14 cellular contexts compared by ENCODE assay signal in genomic region chr3:9403463-9403862, GRCh38. TPM values are rescaled to one million over a fixed set of nuclear protein-coding genes. Genes with fewer than 3 reads are reported as not detected.
A peak's percentile ranks its signal among the peaks of the same experiment; 100 is the strongest.
DNase-seq lines count a peak whose midpoint lies in the region; ATAC-seq and TF ChIP-seq lines count a peak whose summit lies in the region.
"Had no signal": no experiment of that assay in that cellular context is flagged by ENCODE, and none has a peak within 500 bp of the region (broad histone marks: within the 10 kb centered on the region; RNA-seq: fewer than 3 reads in every experiment).

No MANE protein-coding gene starts in this region.

- H3K79me2 ChIP-seq in SK-N-SH (ENCODE audit: insufficient read depth) (peaks cover 100% of the 10 kb centered on the region), SU-DHL-6 (ENCODE audit: insufficient read depth, low read length) (peaks cover 100% of the 10 kb centered on the region)

- H3K27me3 ChIP-seq in SK-N-SH (ENCODE audit: insufficient read depth) (no peaks in the 10 kb centered on the region), SU-DHL-6 (ENCODE audit: low read length) (no peaks in the 10 kb centered on the region), iPS-15b (ENCODE audit: control insufficient read depth, insufficient read depth, low read length) (no peaks in the 10 kb centered on the region), subcutaneous abdominal adipose tissue (ENCODE audit: control insufficient read depth in 5 of 5, insufficient read depth in 4 of 5, low read length in 5 of 5) (no peaks in the 10 kb centered on the region), gastroesophageal sphincter (no peaks in the 10 kb centered on the region)
- H3K27me3 ChIP-seq: heart right ventricle, neutrophil had no signal

- POLR2A ChIA-PET in SK-N-SH (lab: Yijun Ruan, JAX): no interaction called here
- POLR2A ChIA-PET in activated CD4-positive, alpha-beta memory T cell treated with anti-CD3 and anti-CD28 coated beads for 36 hours (lab: Charles Lee): no interaction called here

- 0 out of 2 replicates have a peak overlapping the region, but pooled peaks have one; percentile 94 for H3K4me2 ChIP-seq in SK-N-SH
- peak overlapping the region; percentile 89 for H3K4me2 ChIP-seq in SU-DHL-6 (ENCODE audit: low read depth, low read length, poor library complexity, severe bottlenecking)

- H3K27ac ChIP-seq in SK-N-SH (ENCODE audit: low read depth in 2 of 2, low read length in 1 of 2): no peak overlapping the region; a peak in 1 of 4 replicates
- no peak overlapping the region; the same call in 1 of the 2 replicates for H3K27ac ChIP-seq in SU-DHL-6 (ENCODE audit: low read depth, low read length)
- peak overlapping the region; percentile 99 for H3K27ac ChIP-seq in subcutaneous abdominal adipose tissue (ENCODE audit: low read depth, low read length)
- peak overlapping the region in 1 of 4 donors; percentile 99 for H3K27ac ChIP-seq in gastroesophageal sphincter

- no peak for DNase-seq in SK-N-SH
- DNase-seq in stimulated activated naive CD8-positive, alpha-beta T cell treated with anti-CD3 and anti-CD28 coated beads, Interleukin-15, amount 100 ng/mL, for 72 hours: no peak
- DNase-seq in activated CD4-positive, alpha-beta memory T cell treated with anti-CD3 and anti-CD28 coated beads for 36 hours: no peak
- DNase-seq: activated CD4-positive, alpha-beta T cell treated with anti-CD3 and anti-CD28 coated beads, Interleukin-2, amount 50 U/mL, for 48 hours; effector memory CD8-positive, alpha-beta T cell had no signal

- no peak for TF ChIP-seq POLR2A in gastroesophageal sphincter (IDR thresholded peaks at IDR 0.05)

- no peak overlapping the region for H3K27ac Mint-ChIP-seq in stimulated activated naive CD8-positive, alpha-beta T cell treated with anti-CD3 and anti-CD28 coated beads, Interleukin-15, amount 100 ng/mL, for 72 hours
- H3K27ac Mint-ChIP-seq in activated CD4-positive, alpha-beta memory T cell treated with anti-CD3 and anti-CD28 coated beads for 36 hours: no peak overlapping the region
- H3K27ac Mint-ChIP-seq: T-helper 2 cell treated with Interferon-gamma antibody and Interleukin-4, amounts not matched to agents 5 μg/mL and 100 μg/mL, for 36 hours had no signal

- H3K36me3 ChIP-seq in SK-N-SH (replicated peaks in 1 of 2; ENCODE audit: control insufficient read depth in 1 of 2, insufficient read depth in 2 of 2, low read length in 1 of 2) (peaks cover 2% of the 10 kb centered on the region in 2 experiments), SU-DHL-6 (ENCODE audit: low read length) (no peaks in the 10 kb centered on the region), iPS-15b (ENCODE audit: control insufficient read depth, insufficient read depth, low read length) (no peaks in the 10 kb centered on the region), subcutaneous abdominal adipose tissue (ENCODE audit: control insufficient read depth in 5 of 5, insufficient read depth in 5 of 5, low read length in 5 of 5) (no peaks in the 10 kb centered on the region), gastroesophageal sphincter (no peaks in the 10 kb centered on the region)
- H3K36me3 ChIP-seq: heart right ventricle, neutrophil had no signal

- no peak overlapping the region for H2AFZ ChIP-seq in SK-N-SH (ENCODE audit: low read depth)
- no peak overlapping the region for H2AFZ ChIP-seq in SU-DHL-6 (ENCODE audit: low read depth, low read length, severe bottlenecking)

- H3K9me3 ChIP-seq in SK-N-SH (no peaks in the 10 kb centered on the region), SU-DHL-6 (ENCODE audit: insufficient read depth, low read length) (no peaks in the 10 kb centered on the region), iPS-15b (ENCODE audit: control insufficient read depth, insufficient read depth, low read length) (no peaks in the 10 kb centered on the region), subcutaneous abdominal adipose tissue (ENCODE audit: control insufficient read depth in 5 of 5, low read length in 5 of 5) (no peaks in the 10 kb centered on the region), gastroesophageal sphincter (no peaks in the 10 kb centered on the region)
- H3K9me3 ChIP-seq: heart right ventricle, neutrophil had no signal

- ATAC-seq in SK-N-SH treated with all-trans-retinoic acid at 6 μM for 48 hours (no peak), gastroesophageal sphincter (no peak)
- no peak for ATAC-seq in stimulated activated naive CD8-positive, alpha-beta T cell treated with anti-CD3 and anti-CD28 coated beads, Interleukin-15, amount 100 ng/mL, for 72 hours
- ATAC-seq: effector memory CD8-positive, alpha-beta T cell; heart right ventricle had no signal

- no peak for TF ChIP-seq CTCF in SK-N-SH (IDR thresholded peaks at IDR 0.05)
- TF ChIP-seq CTCF in SU-DHL-6 (IDR thresholded peaks at IDR 0.05; ENCODE audit: insufficient read depth, low read length, poor library complexity, severe bottlenecking): no peak
- no peak for TF ChIP-seq CTCF in gastroesophageal sphincter (IDR thresholded peaks at IDR 0.05)

- peaks cover 100% of the 10 kb centered on the region for H4K20me1 ChIP-seq in SK-N-SH (ENCODE audit: insufficient read depth)
- peaks cover 84% of the 10 kb centered on the region for H4K20me1 ChIP-seq in SU-DHL-6 (ENCODE audit: low read depth, low read length)

- peaks cover 65% of the 10 kb centered on the region for H3K4me1 Mint-ChIP-seq in stimulated activated naive CD8-positive, alpha-beta T cell treated with anti-CD3 and anti-CD28 coated beads, Interleukin-15, amount 100 ng/mL, for 72 hours
- H3K4me1 Mint-ChIP-seq in activated CD4-positive, alpha-beta memory T cell treated with anti-CD3 and anti-CD28 coated beads for 36 hours (ENCODE audit: low read depth): peaks cover 69% of the 10 kb centered on the region

- no peak overlapping the region for H3K4me3 Mint-ChIP-seq in stimulated activated naive CD8-positive, alpha-beta T cell treated with anti-CD3 and anti-CD28 coated beads, Interleukin-15, amount 100 ng/mL, for 72 hours
- no peak overlapping the region for H3K4me3 Mint-ChIP-seq in activated CD4-positive, alpha-beta memory T cell treated with anti-CD3 and anti-CD28 coated beads for 36 hours

- 0 out of 4 replicates have a peak overlapping the region, but pooled peaks of 1 of the 2 experiments have one; percentile 18 for H3K4me3 ChIP-seq in SK-N-SH (ENCODE audit: low read depth in 2 of 2, low read length in 1 of 2)
- no peak overlapping the region for H3K4me3 ChIP-seq in SU-DHL-6 (ENCODE audit: insufficient read depth, low read length, poor library complexity, severe bottlenecking)
- H3K4me3 ChIP-seq in iPS-15b (ENCODE audit: low read depth, low read length): peak overlapping the region; percentile 54
- no peak overlapping the region for H3K4me3 ChIP-seq in subcutaneous abdominal adipose tissue (ENCODE audit: low read depth in 1 of 5, low read length in 5 of 5)
- no peak overlapping the region for H3K4me3 ChIP-seq in gastroesophageal sphincter

- no peak for TF ChIP-seq RAD21 in SK-N-SH (IDR thresholded peaks at IDR 0.05; ENCODE audit: low read length)

- TF ChIP-seq EP300 in SK-N-SH (IDR thresholded peaks at IDR 0.05; ENCODE audit: borderline replicate concordance in 1 of 2, low read depth in 1 of 2, low read length in 1 of 2): no peak
- no peak for TF ChIP-seq EP300 in gastroesophageal sphincter (IDR thresholded peaks at IDR 0.05)

- H3F3A ChIP-seq in SK-N-SH (replicated peaks; ENCODE audit: insufficient read depth): peaks cover 45% of the 10 kb centered on the region
- no peaks in the 10 kb centered on the region; the same call in 1 of the 2 replicates for H3F3A ChIP-seq in SU-DHL-6 (ENCODE audit: insufficient read depth)

- H3K4me1 ChIP-seq in SK-N-SH (ENCODE audit: control insufficient read depth in 1 of 2, insufficient read depth in 2 of 2, low read depth in 1 of 2, low read length in 1 of 2) (peaks cover 45 to 60% of the 10 kb centered on the region in 2 experiments), iPS-15b (ENCODE audit: control insufficient read depth, insufficient read depth, low read length) (peaks cover 21% of the 10 kb centered on the region), subcutaneous abdominal adipose tissue (ENCODE audit: control insufficient read depth in 5 of 5, insufficient read depth in 5 of 5, low read length in 5 of 5) (peaks cover 5 to 85% (median 83%) of the 10 kb centered on the region in 5 donors), gastroesophageal sphincter (peaks cover 42 to 97% (median 52%) of the 10 kb centered on the region in 3 donors)

- H3K36me3 Mint-ChIP-seq in activated CD4-positive, alpha-beta memory T cell treated with anti-CD3 and anti-CD28 coated beads for 36 hours: peaks cover 11% of the 10 kb centered on the region

- no peaks in the 10 kb centered on the region for H3K27me3 Mint-ChIP-seq in stimulated activated naive CD8-positive, alpha-beta T cell treated with anti-CD3 and anti-CD28 coated beads, Interleukin-15, amount 100 ng/mL, for 72 hours
- H3K27me3 Mint-ChIP-seq in activated CD4-positive, alpha-beta memory T cell treated with anti-CD3 and anti-CD28 coated beads for 36 hours: no peaks in the 10 kb centered on the region
- H3K27me3 Mint-ChIP-seq: effector memory CD8-positive, alpha-beta T cell had no signal

- CTCF ChIA-PET in SK-N-SH (lab: Yijun Ruan, JAX): interaction anchor here (0.6 to 3.2 kb wide), 4 partner anchors 11 to 100 kb away, joined by 3 to 26 read pairs (median 4); no protein-coding TSS in a partner anchor
- CTCF ChIA-PET in activated CD4-positive, alpha-beta memory T cell treated with anti-CD3 and anti-CD28 coated beads for 36 hours (lab: Charles Lee): interaction anchor here (1.1 to 1.7 kb wide), 3 partner anchors 19 to 100 kb away, joined by 3 to 5 read pairs (median 3); no protein-coding TSS in a partner anchor

- H3K9ac ChIP-seq in SK-N-SH (no peak overlapping the region), SU-DHL-6 (ENCODE audit: low read length) (no peak overlapping the region), iPS-15b (ENCODE audit: low read depth, low read length) (no peak overlapping the region), subcutaneous abdominal adipose tissue (ENCODE audit: low read length in 5 of 5) (peak overlapping the region in 1 of 5 donors; percentile 51)

- intact Hi-C loops in activated CD4-positive, alpha-beta memory T cell treated with anti-CD3 and anti-CD28 coated beads for 36 hours (cut with micrococcal nuclease): no loop called here

- WGBS in SK-N-SH (ENCODE audit: low lambda C conversion rate): 82% methylated on average over 2 of the region's 2 CpGs
- WGBS in gastroesophageal sphincter (ENCODE audit: low coverage in 1 of 2), 2 donors: 34 to 42% methylated on average over 2 of the region's 2 CpGs

- no peaks in the 10 kb centered on the region for H3K9me3 Mint-ChIP-seq in stimulated activated naive CD8-positive, alpha-beta T cell treated with anti-CD3 and anti-CD28 coated beads, Interleukin-15, amount 100 ng/mL, for 72 hours
- H3K9me3 Mint-ChIP-seq in activated CD4-positive, alpha-beta memory T cell treated with anti-CD3 and anti-CD28 coated beads for 36 hours: no peaks in the 10 kb centered on the region
- H3K9me3 Mint-ChIP-seq: activated T-helper 2 cell treated with anti-CD3 and anti-CD28 coated beads, Interferon-gamma antibody, Interleukin-2, Interleukin-4, amounts not matched to agents 10 μg/mL and 5 μg/mL and 100 μg/mL, durations not matched to agents 14 hours and 24 hours and 36 hours; effector memory CD8-positive, alpha-beta T cell; T-helper 2 cell treated with Interferon-gamma antibody and Interleukin-4, amounts not matched to agents 5 μg/mL and 100 μg/mL, for 36 hours had no signal

- H3K9me2 ChIP-seq in SK-N-SH (no peaks in the 10 kb centered on the region), SU-DHL-6 (replicated peaks; ENCODE audit: insufficient read depth, low read length) (no peaks in the 10 kb centered on the region)

RNA-seq across cellular contexts. Expression of gene SETD5, which starts 6.0 kb away (rescaled TPM):
- polyA plus RNA-seq in SK-N-SH (2012; rRNA removed): 32.3 and 39.5 TPM in 2 replicates
- polyA plus RNA-seq in SK-N-SH (2012; cell fraction: cytosol; rRNA removed): 29.8 and 30.6 TPM in 2 replicates
- polyA plus RNA-seq in SK-N-SH (2012; cell fraction: nucleus; rRNA removed): 105 and 136 TPM in 2 replicates
- 100 to 1,000 TPM in 1 of 2 experiments, 10 to 100 TPM in 1; 98.0 to 103 TPM for total RNA-seq in activated CD4-positive, alpha-beta memory T cell treated with anti-CD3 and anti-CD28 coated beads for 36 hours
- total RNA-seq in gastroesophageal sphincter: 10 to 100 TPM; 51.5 to 95.3 (median 76.8) TPM

RNA-seq across cellular contexts. Expression of gene THUMPD3, which starts 40.6 kb away (rescaled TPM):
- 27.1 and 34.2 TPM in 2 replicates for polyA plus RNA-seq in SK-N-SH (2012; rRNA removed)
- polyA plus RNA-seq in SK-N-SH (2012; cell fraction: cytosol; rRNA removed): 39.1 and 41.2 TPM in 2 replicates
- polyA plus RNA-seq in SK-N-SH (2012; cell fraction: nucleus; rRNA removed): 19.1 and 30.7 TPM in 2 replicates
- total RNA-seq in activated CD4-positive, alpha-beta memory T cell treated with anti-CD3 and anti-CD28 coated beads for 36 hours: 10 to 100 TPM; 55.8 to 60.6 TPM
- 10 to 100 TPM; 18.8 to 32.1 (median 25.8) TPM for total RNA-seq in gastroesophageal sphincter
